In the genomic region with DNA sequence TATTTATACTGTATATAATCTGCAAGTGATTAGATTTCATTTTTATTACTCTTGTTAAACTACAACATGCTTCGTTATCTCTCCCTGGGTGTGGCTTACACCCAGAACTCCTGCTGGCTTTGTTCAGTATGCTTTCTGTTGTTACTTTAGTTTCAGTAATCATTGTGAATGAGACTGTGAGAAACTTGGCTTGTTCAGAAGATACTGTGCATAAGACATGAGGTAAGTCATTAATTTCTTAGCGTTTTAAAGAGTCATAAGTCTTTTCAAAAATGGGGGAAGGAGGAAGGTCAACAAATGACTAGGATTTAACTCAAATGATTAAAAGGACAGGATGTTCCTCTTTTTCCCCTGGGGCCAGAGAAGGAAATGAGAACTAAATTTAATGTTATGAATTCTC, we compare ENCODE assay signal across 8 cellular contexts. TPM values are rescaled to one million over a fixed set of nuclear protein-coding genes. Genes with fewer than 3 reads are reported as not detected.
DNase-seq lines count a peak whose midpoint lies in the region; ATAC-seq, FAIRE-seq and TF ChIP-seq lines count a peak whose summit lies in the region.
"Had no signal": no experiment of that assay in that cellular context is flagged by ENCODE, and none has a peak within 500 bp of the region (broad histone marks: within the 10 kb centered on the region; RNA-seq: fewer than 3 reads in every experiment).

No MANE protein-coding gene starts in this region.

- H3K27ac Mint-ChIP-seq in stimulated activated memory B cell treated with anti-CD40 and anti-IgM and Interleukin-4, amounts not matched to agents 10 μg/mL and 1 μg/mL and 100 μg/mL, for 72 hours: peak overlapping the region; percentile 57
- H3K27ac Mint-ChIP-seq in activated T-cell treated with anti-CD3 and anti-CD28 coated beads, Interleukin-2, amount 50 U/mL, for 72 hours: no peak overlapping the region

- DNase-seq in amniotic epithelial cell (ENCODE audit: low read depth): peak; percentile 60
- DNase-seq in RCC 7860 (ENCODE audit: low spot score): no peak
- no peak for DNase-seq in activated T-cell treated with anti-CD3 and anti-CD28 coated beads, Interleukin-2, amount 50 U/mL, for 72 hours
- no peak for DNase-seq in left lung
- DNase-seq: foreskin fibroblast had no signal

- no peak overlapping the region for H3K4me3 ChIP-seq in left lung

- no peaks in the 10 kb centered on the region for H3K36me3 ChIP-seq in left lung

- FAIRE-seq in RCC 7860 (lab: Jason Lieb, UNC): no peak

- peak overlapping the region in 1 of 2 donors; percentile 64 for H3K27ac ChIP-seq in left lung

- peaks cover 41% of the 10 kb centered on the region for H3K4me1 Mint-ChIP-seq in stimulated activated memory B cell treated with anti-CD40 and anti-IgM and Interleukin-4, amounts not matched to agents 10 μg/mL and 1 μg/mL and 100 μg/mL, for 72 hours
- peaks cover 10% of the 10 kb centered on the region for H3K4me1 Mint-ChIP-seq in activated T-cell treated with anti-CD3 and anti-CD28 coated beads, Interleukin-2, amount 50 U/mL, for 72 hours (ENCODE audit: low read depth)

- H3K4me1 ChIP-seq in left lung: peaks cover 0 to 13% of the 10 kb centered on the region in 2 donors

- H3K36me3 Mint-ChIP-seq in stimulated activated memory B cell treated with anti-CD40 and anti-IgM and Interleukin-4, amounts not matched to agents 10 μg/mL and 1 μg/mL and 100 μg/mL, for 72 hours: no peaks in the 10 kb centered on the region
- H3K36me3 Mint-ChIP-seq in activated T-cell treated with anti-CD3 and anti-CD28 coated beads, Interleukin-2, amount 50 U/mL, for 72 hours (ENCODE audit: insufficient read depth in 2 of 2): no peaks in the 10 kb centered on the region

- H3K4me3 Mint-ChIP-seq in stimulated activated memory B cell treated with anti-CD40 and anti-IgM and Interleukin-4, amounts not matched to agents 10 μg/mL and 1 μg/mL and 100 μg/mL, for 72 hours: peak overlapping the region; percentile 40
- H3K4me3 Mint-ChIP-seq in activated T-cell treated with anti-CD3 and anti-CD28 coated beads, Interleukin-2, amount 50 U/mL, for 72 hours: no peak overlapping the region

- H3K27me3 ChIP-seq in left lung: no peaks in the 10 kb centered on the region

- no peaks in the 10 kb centered on the region for H3K9me3 ChIP-seq in left lung

- peak; percentile 79 for ATAC-seq in GM19438 (IDR thresholded peaks at IDR 0.05; ENCODE audit: low read depth, unreplicated experiment)
- ATAC-seq in HG03159 (IDR thresholded peaks at IDR 0.05; ENCODE audit: unreplicated experiment): peak; percentile 83
- ATAC-seq in stimulated activated memory B cell treated with anti-CD40 and anti-IgM and Interleukin-4, amounts not matched to agents 10 μg/mL and 1 μg/mL and 100 μg/mL, for 72 hours: peak; percentile 64
- no peak for ATAC-seq in activated T-cell treated with anti-CD3 and anti-CD28 coated beads, Interleukin-2, amount 50 U/mL, for 72 hours (replicated peaks in 1 of 2)
- ATAC-seq in left lung: no peak

- no peaks in the 10 kb centered on the region for H3K27me3 Mint-ChIP-seq in stimulated activated memory B cell treated with anti-CD40 and anti-IgM and Interleukin-4, amounts not matched to agents 10 μg/mL and 1 μg/mL and 100 μg/mL, for 72 hours
- no peaks in the 10 kb centered on the region for H3K27me3 Mint-ChIP-seq in activated T-cell treated with anti-CD3 and anti-CD28 coated beads, Interleukin-2, amount 50 U/mL, for 72 hours (ENCODE audit: low read depth)

- intact Hi-C loops in left lung (cut with DNase I): no loop called here

- H3K9me3 Mint-ChIP-seq in stimulated activated memory B cell treated with anti-CD40 and anti-IgM and Interleukin-4, amounts not matched to agents 10 μg/mL and 1 μg/mL and 100 μg/mL, for 72 hours: peaks cover 2% of the 10 kb centered on the region
- peaks cover 0 to 2% of the 10 kb centered on the region in 2 donors for H3K9me3 Mint-ChIP-seq in activated T-cell treated with anti-CD3 and anti-CD28 coated beads, Interleukin-2, amount 50 U/mL, for 72 hours

- TF ChIP-seq CTCF in left lung (IDR thresholded peaks at IDR 0.05): no peak

RNA-seq across cellular contexts. Expression of a gene that starts 11.6 kb away (rescaled TPM):
- 100 to 1,000 TPM in 1 of 2 donors, 10 to 100 TPM in 1; 97.9 to 122 TPM for total RNA-seq in activated T-cell treated with anti-CD3 and anti-CD28 coated beads, Interleukin-2, amount 50 U/mL, for 72 hours
- total RNA-seq in left lung: 10 to 100 TPM; 62.0 to 77.6 TPM

Comparison
In these comparisons a context has a peak if more than half of its experiments do, and no peak if none do; other contexts are left out.
1. ATAC-seq: peak in GM19438 (single experiment), HG03159 (single experiment) and stimulated activated memory B cell treated with anti-CD40 and anti-IgM and Interleukin-4, amounts not matched to agents 10 μg/mL and 1 μg/mL and 100 μg/mL, for 72 hours (single experiment); none in activated T-cell treated with anti-CD3 and anti-CD28 coated beads, Interleukin-2, amount 50 U/mL, for 72 hours (0 of 2) and left lung (single experiment).